Comparison of ENCODE assay signal across 1 cellular context in genomic region chr15:72826611-72827010, GRCh38.
TF ChIP-seq lines count a peak whose summit lies in the region.

No MANE protein-coding gene starts in this region.

TF ChIP-seq in SK-N-SH treated with all-trans-retinoic acid at 6 μM for 48 hours, 23 proteins besides CTCF, POLR2A, EP300 and RAD21 (continued from another document):
- TF ChIP-seq, protein P1, sequence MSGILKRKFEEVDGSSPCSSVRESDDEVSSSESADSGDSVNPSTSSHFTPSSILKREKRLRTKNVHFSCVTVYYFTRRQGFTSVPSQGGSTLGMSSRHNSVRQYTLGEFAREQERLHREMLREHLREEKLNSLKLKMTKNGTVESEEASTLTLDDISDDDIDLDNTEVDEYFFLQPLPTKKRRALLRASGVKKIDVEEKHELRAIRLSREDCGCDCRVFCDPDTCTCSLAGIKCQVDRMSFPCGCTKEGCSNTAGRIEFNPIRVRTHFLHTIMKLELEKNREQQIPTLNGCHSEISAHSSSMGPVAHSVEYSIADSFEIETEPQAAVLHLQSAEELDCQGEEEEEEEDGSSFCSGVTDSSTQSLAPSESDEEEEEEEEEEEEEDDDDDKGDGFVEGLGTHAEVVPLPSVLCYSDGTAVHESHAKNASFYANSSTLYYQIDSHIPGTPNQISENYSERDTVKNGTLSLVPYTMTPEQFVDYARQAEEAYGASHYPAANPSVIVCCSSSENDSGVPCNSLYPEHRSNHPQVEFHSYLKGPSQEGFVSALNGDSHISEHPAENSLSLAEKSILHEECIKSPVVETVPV (CRISPR knock-in tag; IDR thresholded peaks at IDR 0.05) = no peak
- no peak for TF ChIP-seq SNAI2 (CRISPR knock-in tag; IDR thresholded peaks at IDR 0.05)
- TF ChIP-seq, protein P2, sequence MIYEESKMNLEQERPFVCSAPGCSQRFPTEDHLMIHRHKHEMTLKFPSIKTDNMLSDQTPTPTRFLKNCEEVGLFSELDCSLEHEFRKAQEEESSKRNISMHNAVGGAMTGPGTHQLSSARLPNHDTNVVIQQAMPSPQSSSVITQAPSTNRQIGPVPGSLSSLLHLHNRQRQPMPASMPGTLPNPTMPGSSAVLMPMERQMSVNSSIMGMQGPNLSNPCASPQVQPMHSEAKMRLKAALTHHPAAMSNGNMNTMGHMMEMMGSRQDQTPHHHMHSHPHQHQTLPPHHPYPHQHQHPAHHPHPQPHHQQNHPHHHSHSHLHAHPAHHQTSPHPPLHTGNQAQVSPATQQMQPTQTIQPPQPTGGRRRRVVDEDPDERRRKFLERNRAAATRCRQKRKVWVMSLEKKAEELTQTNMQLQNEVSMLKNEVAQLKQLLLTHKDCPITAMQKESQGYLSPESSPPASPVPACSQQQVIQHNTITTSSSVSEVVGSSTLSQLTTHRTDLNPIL (CRISPR knock-in tag; IDR thresholded peaks at IDR 0.05; ENCODE audit: low read depth) = no peak
- no peak for TF ChIP-seq ESRRG (CRISPR knock-in tag; IDR thresholded peaks at IDR 0.05)
- no peak for TF ChIP-seq ZNF70 (CRISPR knock-in tag; IDR thresholded peaks at IDR 0.05)
- no peak for TF ChIP-seq BACH2 (CRISPR knock-in tag; IDR thresholded peaks at IDR 0.05; ENCODE audit: borderline replicate concordance)
